ENCODE assay signal across 29 cellular contexts in the genomic region with DNA sequence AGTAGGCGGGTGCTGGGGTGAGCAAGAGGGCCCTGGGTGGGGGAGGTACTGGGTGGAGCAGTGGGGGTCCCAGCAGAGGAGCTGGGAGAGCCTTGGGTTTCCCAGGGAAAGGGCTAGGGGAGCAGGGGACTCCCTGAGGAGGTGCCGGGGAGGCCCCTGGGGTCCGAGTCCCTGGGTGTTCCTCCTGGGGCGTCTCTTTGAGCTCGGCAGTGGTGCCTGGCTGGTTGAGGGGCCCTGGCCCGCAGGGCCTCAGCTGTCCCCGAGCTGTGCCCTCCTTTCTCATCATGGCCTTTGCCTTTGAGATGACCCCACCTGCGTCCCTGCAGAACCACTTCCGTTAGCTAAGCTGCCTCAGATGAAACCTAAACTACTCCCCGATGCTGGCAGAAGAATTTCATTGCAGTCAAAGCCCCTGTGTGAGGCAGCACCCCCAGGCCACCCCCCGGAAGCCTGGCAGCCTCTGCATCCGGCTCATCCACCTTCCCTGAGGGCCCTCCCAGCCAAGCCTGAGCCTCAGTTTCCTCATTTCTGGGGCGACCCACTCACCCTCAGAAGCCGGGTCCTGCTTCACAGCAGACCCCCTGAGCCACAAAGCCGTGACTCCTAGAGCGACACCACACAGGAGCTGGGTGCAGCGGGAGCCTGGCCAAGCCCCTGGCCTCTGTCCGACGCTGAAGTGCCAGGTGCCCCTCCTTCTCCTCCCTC.
"Had no signal": no experiment of that assay in that cellular context is flagged by ENCODE, and none has a peak within 500 bp of the region (broad histone marks: within the 10 kb centered on the region; RNA-seq: fewer than 3 reads in every experiment).

No MANE protein-coding gene starts in this region.

- H3K27me3 ChIP-seq: adrenal gland, body of pancreas, esophagus squamous epithelium, gastroesophageal sphincter had no signal

- H3K4me3 ChIP-seq: adrenal gland, body of pancreas, esophagus squamous epithelium, gastroesophageal sphincter had no signal

- H3K27ac ChIP-seq: adrenal gland, body of pancreas, epithelial cell of prostate, esophagus squamous epithelium, gastroesophageal sphincter, VCaP had no signal

- DNase-seq: activated CD4-positive, alpha-beta memory T cell treated with anti-CD3 and anti-CD28 coated beads, Interleukin-2, amount 10 ng/mL, durations not matched to agents 7 days and 5 days; activated CD4-positive, alpha-beta T cell treated with anti-CD3 and anti-CD28 coated beads for 1 hour; activated CD4-positive, alpha-beta T cell treated with anti-CD3 and anti-CD28 coated beads for 4 hours; activated CD4-positive, alpha-beta T cell treated with anti-CD3 and anti-CD28 coated beads, Interleukin-2, amount 10 ng/mL, durations not matched to agents 7 days and 5 days; activated CD4-positive, alpha-beta T cell treated with anti-CD3 and anti-CD28 coated beads, Interleukin-2, amount 50 U/mL, for 4 hours; activated CD8-positive, alpha-beta memory T cell treated with anti-CD3 and anti-CD28 coated beads, Interleukin-2, amount 50 U/mL, for 48 hours; activated gamma-delta T cell; activated naive CD4-positive, alpha-beta T cell treated with anti-CD3 and anti-CD28 coated beads, Interleukin-2, amount 50 U/mL, for 16 hours; activated naive CD4-positive, alpha-beta T cell treated with Interleukin-2 at 50 U/mL for 16 hours; activated naive CD8-positive, alpha-beta T cell treated with anti-CD3 and anti-CD28 coated beads for 36 hours; activated naive CD8-positive, alpha-beta T cell treated with anti-CD3 and anti-CD28 coated beads, Interleukin-2, amount 50 U/mL, for 24 hours; activated T-cell treated with anti-CD3 and anti-CD28 coated beads for 4 hours; activated T-cell treated with anti-CD3 and anti-CD28 coated beads, Interleukin-2, amount 50 U/mL, for 24 hours; activated T-cell treated with anti-CD3 and anti-CD28 coated beads, Interleukin-2, amount 50 U/mL, for 72 hours; adrenal gland; amygdala; aorta; body of pancreas; caudate nucleus; cortex of kidney; dermis blood vessel endothelial cell; effector CD8-positive, alpha-beta T cell; esophagus squamous epithelium; foreskin melanocyte; T-helper 2 cell had no signal

- ATAC-seq: activated naive CD8-positive, alpha-beta T cell treated with anti-CD3 and anti-CD28 coated beads, Interleukin-2, amount 50 U/mL, for 24 hours; activated T-cell treated with anti-CD3 and anti-CD28 coated beads, Interleukin-2, amount 50 U/mL, for 72 hours; body of pancreas; gastroesophageal sphincter; WTC11 had no signal

- H3K4me1 ChIP-seq: adrenal gland, body of pancreas, esophagus squamous epithelium had no signal

- H3K9me3 ChIP-seq: adrenal gland, body of pancreas, esophagus squamous epithelium, gastroesophageal sphincter had no signal
